In the genomic region with DNA sequence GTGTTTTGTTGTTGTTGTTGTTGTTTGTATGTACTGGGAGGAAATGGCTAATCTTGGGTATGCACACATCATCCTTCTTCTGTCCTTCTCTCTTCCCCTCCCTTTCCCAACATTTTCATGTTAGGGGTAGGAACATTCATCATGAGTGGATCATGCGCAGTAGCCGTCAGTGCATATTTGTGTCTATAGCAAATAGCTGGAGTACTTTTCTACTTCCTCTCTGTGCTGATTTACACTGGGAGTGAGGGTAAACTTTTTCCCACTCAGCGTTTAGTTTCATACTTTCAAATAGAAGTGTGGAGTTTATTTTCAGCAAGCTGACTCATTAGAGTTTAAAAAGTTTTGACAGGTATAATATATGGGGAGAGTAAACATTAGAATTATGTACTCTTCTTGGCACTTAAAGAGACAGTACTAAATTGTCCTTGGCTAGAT, we compare ENCODE assay signal across 10 cellular contexts.
DNase-seq lines count a peak whose midpoint lies in the region; ATAC-seq and TF ChIP-seq lines count a peak whose summit lies in the region.
"Had no signal": no experiment of that assay in that cellular context is flagged by ENCODE, and none has a peak within 500 bp of the region (broad histone marks: within the 10 kb centered on the region; RNA-seq: fewer than 3 reads in every experiment).

No MANE protein-coding gene starts in this region.

- TF ChIP-seq CTCF in WTC11 (IDR thresholded peaks at IDR 0.05) (no peak), left ventricle myocardium inferior (IDR thresholded peaks at IDR 0.05; ENCODE audit: borderline replicate concordance) (no peak), retinal pigment epithelial cell (conservative IDR thresholded peaks at IDR 0.05; ENCODE audit: low read depth, low read length) (no peak)

- POLR2A ChIA-PET in WTC11 (lab: Charles Lee) = no interaction called here

- ATAC-seq in WTC11 (no peak), GM18505 (IDR thresholded peaks at IDR 0.05; ENCODE audit: unreplicated experiment) (no peak)

- intact Hi-C loops in left ventricle myocardium inferior (cut with micrococcal nuclease) = no loop called here

- peaks cover 51% of the 10 kb centered on the region for H3K4me1 ChIP-seq in left ventricle myocardium inferior

- H3K27me3 ChIP-seq in left ventricle myocardium inferior (ENCODE audit: low read depth) = peaks cover 29% of the 10 kb centered on the region

- H3K4me3 ChIP-seq in left ventricle myocardium inferior = peak overlapping the region; percentile 80
- peak overlapping the region; percentile 42 for H3K4me3 ChIP-seq in retinal pigment epithelial cell (ENCODE audit: low read length)

- no peak for TF ChIP-seq POLR2A in GM18505 (IDR thresholded peaks at IDR 0.05; ENCODE audit: borderline replicate concordance, extremely low read depth, insufficient read depth, insufficient read length)

- H3K27ac Mint-ChIP-seq in WTC11 = no peak overlapping the region; the same call in 1 of the 2 replicates
- H3K27ac Mint-ChIP-seq in activated naive CD8-positive, alpha-beta T cell treated with anti-CD3 and anti-CD28 coated beads for 36 hours = no peak overlapping the region

- H3K36me3 ChIP-seq in left ventricle myocardium inferior = no peaks in the 10 kb centered on the region

- no peaks in the 10 kb centered on the region for H3K9me3 Mint-ChIP-seq in WTC11
- H3K9me3 Mint-ChIP-seq in activated naive CD8-positive, alpha-beta T cell treated with anti-CD3 and anti-CD28 coated beads for 36 hours = no peaks in the 10 kb centered on the region

- H3K36me3 Mint-ChIP-seq in WTC11 = no peaks in the 10 kb centered on the region
- H3K36me3 Mint-ChIP-seq in activated naive CD8-positive, alpha-beta T cell treated with anti-CD3 and anti-CD28 coated beads for 36 hours = no peaks in the 10 kb centered on the region

- DNase-seq in DMS53 treated with DMSO at 0.1 percent for 48 hours (lab: John Stamatoyannopoulos, UW; ENCODE audit: unreplicated experiment) (peak; percentile 60), WTC11 (ENCODE audit: low spot score) (no peak), left ventricle myocardium inferior (peak; percentile 27), retinal pigment epithelial cell (ENCODE audit: low read depth) (no peak), superior temporal gyrus (ENCODE audit: extremely low spot score) (no peak)
- no peak for DNase-seq in activated T-cell treated with anti-CD3 and anti-CD28 coated beads, Interleukin-2, amount 50 U/mL, for 1 hour
- DNase-seq in activated naive CD8-positive, alpha-beta T cell treated with anti-CD3 and anti-CD28 coated beads for 36 hours = no peak
- DNase-seq: COR-L47, T-helper 2 cell had no signal

- CTCF ChIA-PET in WTC11 (lab: Charles Lee) = interaction anchor here (0.7 to 2.2 kb wide), 4 partner anchors 38 to 205 kb away, joined by 3 to 7 read pairs (median 6); no protein-coding TSS in a partner anchor

- H3K4me1 Mint-ChIP-seq in WTC11 = peaks cover 20% of the 10 kb centered on the region
- H3K4me1 Mint-ChIP-seq in activated naive CD8-positive, alpha-beta T cell treated with anti-CD3 and anti-CD28 coated beads for 36 hours = peaks cover 3% of the 10 kb centered on the region

- peak overlapping the region; percentile 21 for H3K4me3 Mint-ChIP-seq in WTC11
- H3K4me3 Mint-ChIP-seq in activated naive CD8-positive, alpha-beta T cell treated with anti-CD3 and anti-CD28 coated beads for 36 hours = no peak overlapping the region

- peak overlapping the region; percentile 94 for H3K27ac ChIP-seq in left ventricle myocardium inferior (replicated peaks)

- H3K27me3 Mint-ChIP-seq in WTC11 (ENCODE audit: low read depth) = peaks cover 51% of the 10 kb centered on the region
- H3K27me3 Mint-ChIP-seq in activated naive CD8-positive, alpha-beta T cell treated with anti-CD3 and anti-CD28 coated beads for 36 hours = peaks cover 53% of the 10 kb centered on the region

- H3K9me3 ChIP-seq in left ventricle myocardium inferior (replicated peaks) = no peaks in the 10 kb centered on the region

TF ChIP-seq in WTC11, 78 proteins besides CTCF, POLR2A, EP300 and RAD21:
- no peak for TF ChIP-seq ESRRA (CRISPR knock-in tag; IDR thresholded peaks at IDR 0.05; ENCODE audit: borderline replicate concordance)
- TF ChIP-seq, protein P1, sequence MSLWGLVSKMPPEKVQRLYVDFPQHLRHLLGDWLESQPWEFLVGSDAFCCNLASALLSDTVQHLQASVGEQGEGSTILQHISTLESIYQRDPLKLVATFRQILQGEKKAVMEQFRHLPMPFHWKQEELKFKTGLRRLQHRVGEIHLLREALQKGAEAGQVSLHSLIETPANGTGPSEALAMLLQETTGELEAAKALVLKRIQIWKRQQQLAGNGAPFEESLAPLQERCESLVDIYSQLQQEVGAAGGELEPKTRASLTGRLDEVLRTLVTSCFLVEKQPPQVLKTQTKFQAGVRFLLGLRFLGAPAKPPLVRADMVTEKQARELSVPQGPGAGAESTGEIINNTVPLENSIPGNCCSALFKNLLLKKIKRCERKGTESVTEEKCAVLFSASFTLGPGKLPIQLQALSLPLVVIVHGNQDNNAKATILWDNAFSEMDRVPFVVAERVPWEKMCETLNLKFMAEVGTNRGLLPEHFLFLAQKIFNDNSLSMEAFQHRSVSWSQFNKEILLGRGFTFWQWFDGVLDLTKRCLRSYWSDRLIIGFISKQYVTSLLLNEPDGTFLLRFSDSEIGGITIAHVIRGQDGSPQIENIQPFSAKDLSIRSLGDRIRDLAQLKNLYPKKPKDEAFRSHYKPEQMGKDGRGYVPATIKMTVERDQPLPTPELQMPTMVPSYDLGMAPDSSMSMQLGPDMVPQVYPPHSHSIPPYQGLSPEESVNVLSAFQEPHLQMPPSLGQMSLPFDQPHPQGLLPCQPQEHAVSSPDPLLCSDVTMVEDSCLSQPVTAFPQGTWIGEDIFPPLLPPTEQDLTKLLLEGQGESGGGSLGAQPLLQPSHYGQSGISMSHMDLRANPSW (CRISPR knock-in tag; conservative IDR thresholded peaks at IDR 0.05; ENCODE audit: low read depth) = no peak
- TF ChIP-seq SMAD3 (CRISPR knock-in tag; IDR thresholded peaks at IDR 0.05; ENCODE audit: borderline replicate concordance) = no peak
- TF ChIP-seq, protein P2, sequence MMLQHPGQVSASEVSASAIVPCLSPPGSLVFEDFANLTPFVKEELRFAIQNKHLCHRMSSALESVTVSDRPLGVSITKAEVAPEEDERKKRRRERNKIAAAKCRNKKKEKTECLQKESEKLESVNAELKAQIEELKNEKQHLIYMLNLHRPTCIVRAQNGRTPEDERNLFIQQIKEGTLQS (CRISPR knock-in tag; conservative IDR thresholded peaks at IDR 0.05) = no peak
- TF ChIP-seq CREM (CRISPR knock-in tag; IDR thresholded peaks at IDR 0.05) = no peak
- TF ChIP-seq, protein P3, sequence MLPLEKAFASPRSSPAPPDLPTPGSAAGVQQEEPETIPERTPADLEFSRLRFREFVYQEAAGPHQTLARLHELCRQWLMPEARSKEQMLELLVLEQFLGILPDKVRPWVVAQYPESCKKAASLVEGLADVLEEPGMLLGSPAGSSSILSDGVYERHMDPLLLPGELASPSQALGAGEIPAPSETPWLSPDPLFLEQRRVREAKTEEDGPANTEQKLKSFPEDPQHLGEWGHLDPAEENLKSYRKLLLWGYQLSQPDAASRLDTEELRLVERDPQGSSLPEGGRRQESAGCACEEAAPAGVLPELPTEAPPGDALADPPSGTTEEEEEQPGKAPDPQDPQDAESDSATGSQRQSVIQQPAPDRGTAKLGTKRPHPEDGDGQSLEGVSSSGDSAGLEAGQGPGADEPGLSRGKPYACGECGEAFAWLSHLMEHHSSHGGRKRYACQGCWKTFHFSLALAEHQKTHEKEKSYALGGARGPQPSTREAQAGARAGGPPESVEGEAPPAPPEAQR (CRISPR knock-in tag; IDR thresholded peaks at IDR 0.05) = no peak
- no peak for TF ChIP-seq TEAD1 (CRISPR knock-in tag; IDR thresholded peaks at IDR 0.05)
- no peak for TF ChIP-seq FOXK1 (CRISPR knock-in tag; IDR thresholded peaks at IDR 0.05)
- no peak for TF ChIP-seq SP1 (CRISPR knock-in tag; conservative IDR thresholded peaks at IDR 0.05)
- TF ChIP-seq, protein P4, sequence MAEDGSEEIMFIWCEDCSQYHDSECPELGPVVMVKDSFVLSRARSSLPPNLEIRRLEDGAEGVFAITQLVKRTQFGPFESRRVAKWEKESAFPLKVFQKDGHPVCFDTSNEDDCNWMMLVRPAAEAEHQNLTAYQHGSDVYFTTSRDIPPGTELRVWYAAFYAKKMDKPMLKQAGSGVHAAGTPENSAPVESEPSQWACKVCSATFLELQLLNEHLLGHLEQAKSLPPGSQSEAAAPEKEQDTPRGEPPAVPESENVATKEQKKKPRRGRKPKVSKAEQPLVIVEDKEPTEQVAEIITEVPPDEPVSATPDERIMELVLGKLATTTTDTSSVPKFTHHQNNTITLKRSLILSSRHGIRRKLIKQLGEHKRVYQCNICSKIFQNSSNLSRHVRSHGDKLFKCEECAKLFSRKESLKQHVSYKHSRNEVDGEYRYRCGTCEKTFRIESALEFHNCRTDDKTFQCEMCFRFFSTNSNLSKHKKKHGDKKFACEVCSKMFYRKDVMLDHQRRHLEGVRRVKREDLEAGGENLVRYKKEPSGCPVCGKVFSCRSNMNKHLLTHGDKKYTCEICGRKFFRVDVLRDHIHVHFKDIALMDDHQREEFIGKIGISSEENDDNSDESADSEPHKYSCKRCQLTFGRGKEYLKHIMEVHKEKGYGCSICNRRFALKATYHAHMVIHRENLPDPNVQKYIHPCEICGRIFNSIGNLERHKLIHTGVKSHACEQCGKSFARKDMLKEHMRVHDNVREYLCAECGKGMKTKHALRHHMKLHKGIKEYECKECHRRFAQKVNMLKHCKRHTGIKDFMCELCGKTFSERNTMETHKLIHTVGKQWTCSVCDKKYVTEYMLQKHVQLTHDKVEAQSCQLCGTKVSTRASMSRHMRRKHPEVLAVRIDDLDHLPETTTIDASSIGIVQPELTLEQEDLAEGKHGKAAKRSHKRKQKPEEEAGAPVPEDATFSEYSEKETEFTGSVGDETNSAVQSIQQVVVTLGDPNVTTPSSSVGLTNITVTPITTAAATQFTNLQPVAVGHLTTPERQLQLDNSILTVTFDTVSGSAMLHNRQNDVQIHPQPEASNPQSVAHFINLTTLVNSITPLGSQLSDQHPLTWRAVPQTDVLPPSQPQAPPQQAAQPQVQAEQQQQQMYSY (CRISPR knock-in tag; IDR thresholded peaks at IDR 0.05) = no peak
- no peak for TF ChIP-seq RELA (CRISPR knock-in tag; IDR thresholded peaks at IDR 0.05; ENCODE audit: borderline replicate concordance)
- TF ChIP-seq ATF1 (CRISPR knock-in tag; IDR thresholded peaks at IDR 0.05) = no peak
- TF ChIP-seq NR3C1 (CRISPR knock-in tag; conservative IDR thresholded peaks at IDR 0.05; ENCODE audit: low read depth) = no peak
- TF ChIP-seq ZNF138 (CRISPR knock-in tag; conservative IDR thresholded peaks at IDR 0.05) = no peak
- no peak for TF ChIP-seq TCF7 (CRISPR knock-in tag; IDR thresholded peaks at IDR 0.05; ENCODE audit: low read depth)
- TF ChIP-seq PRRX2 (CRISPR knock-in tag; IDR thresholded peaks at IDR 0.05) = no peak

Comparison
In these comparisons a context has a peak if more than half of its experiments do, and no peak if none do; other contexts are left out.
1. DNase-seq: peak in DMS53 treated with DMSO at 0.1 percent for 48 hours (single experiment) and left ventricle myocardium inferior (single experiment); none in WTC11 (single experiment), retinal pigment epithelial cell (single experiment), activated T-cell treated with anti-CD3 and anti-CD28 coated beads, Interleukin-2, amount 50 U/mL, for 1 hour (single experiment), activated naive CD8-positive, alpha-beta T cell treated with anti-CD3 and anti-CD28 coated beads for 36 hours (single experiment) and superior temporal gyrus (single experiment).